In the genomic region with DNA sequence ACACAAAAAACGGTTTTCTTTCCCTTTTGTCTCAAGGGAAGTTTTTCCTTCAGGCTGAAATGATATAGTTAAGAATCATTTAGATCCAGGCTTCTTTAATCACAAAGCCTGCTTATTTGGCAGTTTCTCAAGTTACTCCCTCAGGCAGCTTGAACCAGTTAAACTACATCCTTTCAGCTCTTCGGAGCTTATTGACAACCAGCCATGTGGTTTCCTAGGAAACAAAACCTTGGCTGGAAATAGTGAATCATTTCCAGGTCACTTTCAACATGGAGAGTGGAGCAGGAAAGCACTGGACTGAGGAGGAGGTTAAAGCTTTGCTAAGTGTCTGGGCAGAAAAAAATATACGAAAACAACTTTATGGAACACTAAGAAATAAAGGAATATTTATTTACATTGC, we compare ENCODE assay signal across 8 cellular contexts. TPM values are rescaled to one million over a fixed set of nuclear protein-coding genes. Genes with fewer than 3 reads are reported as not detected.
DNase-seq lines count a peak whose midpoint lies in the region; ATAC-seq, FAIRE-seq and TF ChIP-seq lines count a peak whose summit lies in the region.

No MANE protein-coding gene starts in this region.

- H3K4me3 ChIP-seq in brain microvascular endothelial cell (ENCODE audit: low read depth, low read length) (peak overlapping the region; percentile 0), iPS-18a (ENCODE audit: low read length) (no peak overlapping the region), skeletal muscle tissue (ENCODE audit: low read length in 3 of 3) (peak overlapping the region in 2 of 3 donors; percentile 36 to 54)

- no peaks in the 10 kb centered on the region for H3K36me3 ChIP-seq in brain microvascular endothelial cell (replicated peaks)
- H3K36me3 ChIP-seq in iPS-18a (ENCODE audit: control insufficient read depth, low read depth, low read length): peaks cover 18% of the 10 kb centered on the region
- H3K36me3 ChIP-seq in skeletal muscle tissue (ENCODE audit: control insufficient read depth in 3 of 3, insufficient read depth in 3 of 3, low read length in 3 of 3): peaks cover 2 to 5% (median 4%) of the 10 kb centered on the region in 3 donors

- H3K4me1 ChIP-seq in iPS-18a (ENCODE audit: control insufficient read depth, low read depth, low read length) (peaks cover 30% of the 10 kb centered on the region), skeletal muscle tissue (ENCODE audit: control insufficient read depth in 3 of 3, insufficient read depth in 3 of 3, low read length in 3 of 3) (peaks cover 0 to 6% (median 0%) of the 10 kb centered on the region in 3 donors)

- in situ Hi-C loops in brain microvascular endothelial cell (cut with HindIII; ENCODE audit: low pct_ligation_motif_present, low sequenced_read_pairs): no loop called here

- peak; percentile 93 for FAIRE-seq in A204.1 (lab: Jason Lieb, UNC)

- no peak for ATAC-seq in GM19324 (IDR thresholded peaks at IDR 0.05; ENCODE audit: low FRiP score, unreplicated experiment)

- TF ChIP-seq CTCF in brain microvascular endothelial cell (IDR thresholded peaks at IDR 0.05; ENCODE audit: low read depth, low read length, missing control alignments): no peak

- H3K27me3 ChIP-seq in brain microvascular endothelial cell (replicated peaks) (no peaks in the 10 kb centered on the region), iPS-18a (ENCODE audit: control insufficient read depth, insufficient read depth, low read length) (no peaks in the 10 kb centered on the region), skeletal muscle tissue (ENCODE audit: control insufficient read depth in 3 of 3, insufficient read depth in 3 of 3, low read length in 3 of 3) (no peaks in the 10 kb centered on the region)

- H3K9ac ChIP-seq in iPS-18a (ENCODE audit: low read length) (peak overlapping the region; percentile 47), skeletal muscle tissue (ENCODE audit: low read depth in 1 of 3, low read length in 3 of 3) (peak overlapping the region in 1 of 3 donors; percentile 40)

- DNase-seq in HCEC 1CT (peak; percentile 90), NCI-H446 treated with DMSO at 0.1 percent for 48 hours (lab: John Stamatoyannopoulos, UW) (peak; percentile 91), brain microvascular endothelial cell (peak; percentile 97)
- DNase-seq in effector CD4-positive, alpha-beta T cell: no peak

- H3K27ac ChIP-seq in brain microvascular endothelial cell (peak overlapping the region; percentile 86), iPS-18a (ENCODE audit: low read length) (peak overlapping the region; percentile 43), skeletal muscle tissue (ENCODE audit: low read depth, low read length) (no peak overlapping the region)

- H3K9me3 ChIP-seq in iPS-18a (ENCODE audit: control insufficient read depth, low read depth, low read length) (no peaks in the 10 kb centered on the region), skeletal muscle tissue (ENCODE audit: control insufficient read depth in 3 of 3, low read length in 3 of 3) (no peaks in the 10 kb centered on the region)

RNA-seq across cellular contexts. Expression of a gene that starts 23.0 kb away (rescaled TPM):
- total RNA-seq in skeletal muscle tissue: 20.4 TPM

RNA-seq across cellular contexts. Expression of a gene that starts 25.2 kb away (rescaled TPM):
- total RNA-seq in skeletal muscle tissue: 9.4 TPM

RNA-seq across cellular contexts. Expression of a gene that starts 25.8 kb away (rescaled TPM):
- 7.8 TPM for total RNA-seq in skeletal muscle tissue

RNA-seq across cellular contexts. Expression of a gene that starts 57.2 kb away (rescaled TPM):
- total RNA-seq in skeletal muscle tissue: 36.0 TPM
